In the genomic region with DNA sequence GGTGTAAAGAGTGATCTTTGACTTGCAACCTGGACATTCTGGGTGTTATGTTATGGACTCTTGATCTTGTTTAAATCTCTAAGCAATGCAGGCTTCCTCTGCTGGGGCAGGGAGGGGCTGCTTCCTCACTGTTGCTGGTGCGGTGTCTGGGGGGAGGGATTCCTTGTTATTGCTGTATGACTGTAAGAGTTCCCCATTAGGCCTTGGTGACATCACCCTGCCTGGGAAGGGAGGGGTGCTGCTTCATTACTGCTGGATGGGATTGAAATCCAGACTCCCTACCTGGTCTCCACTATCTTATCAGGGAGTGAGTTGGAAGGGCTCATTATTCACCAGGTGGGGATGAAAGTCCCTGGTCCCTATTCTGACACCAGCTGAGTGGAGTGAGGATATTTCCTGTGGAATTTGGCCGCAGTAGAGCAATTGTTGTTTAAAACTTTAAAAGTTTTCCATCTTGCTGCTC, we compare ENCODE assay signal across 10 cellular contexts. TPM values are rescaled to one million over a fixed set of nuclear protein-coding genes. Genes with fewer than 3 reads are reported as not detected.
DNase-seq lines count a peak whose midpoint lies in the region; ATAC-seq, FAIRE-seq and TF ChIP-seq lines count a peak whose summit lies in the region.
"Had no signal": no experiment of that assay in that cellular context is flagged by ENCODE, and none has a peak within 500 bp of the region (broad histone marks: within the 10 kb centered on the region; RNA-seq: fewer than 3 reads in every experiment).

No MANE protein-coding gene starts in this region.

- no peak overlapping the region for H3K9ac ChIP-seq in PC-3 (ENCODE audit: low read length)

- H3K4me3 ChIP-seq in left lung (no peak overlapping the region), vagina (no peak overlapping the region), PC-3 (ENCODE audit: low read length) (no peak overlapping the region)

- peaks cover 18% of the 10 kb centered on the region for H3K36me3 Mint-ChIP-seq in brain

- no peaks in the 10 kb centered on the region for H3K9me3 Mint-ChIP-seq in brain

- H3K27ac ChIP-seq in left lung (peak overlapping the region in 1 of 2 donors; percentile 75), vagina (no peak overlapping the region), PC-3 (ENCODE audit: low read length) (no peak overlapping the region)

- TF ChIP-seq CTCF in brain (conservative IDR thresholded peaks at IDR 0.05) = no peak
- TF ChIP-seq CTCF in left lung (IDR thresholded peaks at IDR 0.05) = no peak
- no peak for TF ChIP-seq CTCF in vagina (IDR thresholded peaks at IDR 0.05)
- TF ChIP-seq CTCF in PC-3 (conservative IDR thresholded peaks at IDR 0.05; ENCODE audit: low read depth, low read length) = no peak

- H3K9me3 ChIP-seq in left lung (no peaks in the 10 kb centered on the region), vagina (no peaks in the 10 kb centered on the region), PC-3 (ENCODE audit: low read length) (no peaks in the 10 kb centered on the region)

- FAIRE-seq in RCC 7860 (lab: Jason Lieb, UNC) = no peak

- intact Hi-C loops in left lung (cut with DNase I) = no loop called here
- intact Hi-C loops in vagina (cut with DNase I) = no loop called here
- intact Hi-C loops in PC-3 (cut with micrococcal nuclease) = no loop called here

- H3K27me3 ChIP-seq in left lung (no peaks in the 10 kb centered on the region), vagina (no peaks in the 10 kb centered on the region), PC-3 (ENCODE audit: low read length) (no peaks in the 10 kb centered on the region)

- peaks cover 95% of the 10 kb centered on the region for H3K79me2 ChIP-seq in PC-3 (ENCODE audit: low read length)

- POLR2A ChIA-PET in PC-3 (lab: Charles Lee; ENCODE audit: unreplicated experiment) = no interaction called here

- peaks cover 56% of the 10 kb centered on the region for H3K4me1 Mint-ChIP-seq in brain

- H2AFZ ChIP-seq in PC-3 (ENCODE audit: low read length) = no peak overlapping the region

- TF ChIP-seq POLR2A in vagina (IDR thresholded peaks at IDR 0.05) = no peak

- ATAC-seq in left lung (peak; percentile 74), PC-3 (no peak)

- H3K4me3 Mint-ChIP-seq in brain = peak overlapping the region in 1 of 5 experiments; percentile 32

- no peaks in the 10 kb centered on the region for H3F3A ChIP-seq in PC-3 (ENCODE audit: low read length, unreplicated experiment)

- BruUV-seq in PC-3 (replicated peaks; lab: Mats Ljungman, UMichigan) = no TSS peak

- no peaks in the 10 kb centered on the region for H3K27me3 Mint-ChIP-seq in brain

- no peaks in the 10 kb centered on the region for H4K20me1 ChIP-seq in PC-3 (ENCODE audit: low read length)

- CTCF ChIA-PET in PC-3 (lab: Charles Lee) = no interaction called here

- no peak overlapping the region for H3K4me2 ChIP-seq in PC-3 (ENCODE audit: low read length)

- H3K27ac Mint-ChIP-seq in brain = peak overlapping the region; percentile 3 to 89 (median 10)

- H3K36me3 ChIP-seq in left lung (peaks cover 0 to 5% of the 10 kb centered on the region in 2 donors), vagina (no peaks in the 10 kb centered on the region), PC-3 (ENCODE audit: low read depth, low read length) (peaks cover 6% of the 10 kb centered on the region)

- no peaks in the 10 kb centered on the region for H3K9me2 ChIP-seq in PC-3 (replicated peaks; ENCODE audit: low read length)

- DNase-seq in A172 (ENCODE audit: low spot score) (peak; percentile 64), M059J (ENCODE audit: low read depth) (peak; percentile 42), left lung (peak; percentile 70 to 75), vagina (ENCODE audit: extremely low spot score in 2 of 2) (no peak), PC-3 (no peak), RCC 7860 (ENCODE audit: low spot score) (no peak), DMS 273 treated with DMSO at 0.1 percent for 48 hours (lab: John Stamatoyannopoulos, UW) (no peak)
- DNase-seq: DND-41, NCI-H82 had no signal

- H3K4me1 ChIP-seq in left lung (peaks cover 6 to 78% of the 10 kb centered on the region in 2 donors), vagina (peaks cover 30% of the 10 kb centered on the region), PC-3 (ENCODE audit: insufficient read depth, low read length) (peaks cover 27% of the 10 kb centered on the region)

RNA-seq across cellular contexts. Expression of a gene that starts 8.8 kb away (rescaled TPM):
- 84.1 and 84.9 TPM in 2 replicates for total RNA-seq in A172 (2014; rRNA removed; shearing (Covaris generic))
- 45.9 and 56.0 TPM in 2 replicates for total RNA-seq in M059J (2014; rRNA removed; shearing (Covaris generic))
- 177 TPM for polyA plus RNA-seq in brain (ENCODE audit: insufficient read depth, low read depth, low replicate concordance)
- total RNA-seq in left lung (100 to 1,000 TPM; 159 to 184 TPM), vagina (80.0 TPM), PC-3 (2014; rRNA removed) (66.2 and 67.2 TPM in 2 replicates)

RNA-seq across cellular contexts. Expression of a gene that starts 33.1 kb away (rescaled TPM):
- 141 and 265 TPM in 2 replicates for total RNA-seq in A172 (2014; rRNA removed; shearing (Covaris generic))
- total RNA-seq in M059J (2014; rRNA removed; shearing (Covaris generic)) = 226 and 256 TPM in 2 replicates
- polyA plus RNA-seq in brain (ENCODE audit: insufficient read depth, low read depth, low replicate concordance) = 96.9 TPM
- total RNA-seq in left lung (10 to 100 TPM; 69.6 to 84.7 TPM), vagina (102 TPM), PC-3 (2014; rRNA removed) (70.6 and 80.0 TPM in 2 replicates)

RNA-seq across cellular contexts. Expression of a gene that starts 41.5 kb away (rescaled TPM):
- total RNA-seq in A172 (2014; rRNA removed; shearing (Covaris generic)) = 174 and 175 TPM in 2 replicates
- 63.2 and 68.6 TPM in 2 replicates for total RNA-seq in M059J (2014; rRNA removed; shearing (Covaris generic))
- 62.8 TPM for polyA plus RNA-seq in brain (ENCODE audit: insufficient read depth, low read depth, low replicate concordance)
- total RNA-seq in left lung (10 to 100 TPM; 43.1 to 58.0 TPM), vagina (60.2 TPM), PC-3 (2014; rRNA removed) (93.8 and 119 TPM in 2 replicates)

Comparison
In these comparisons a context has a peak if more than half of its experiments do, and no peak if none do; other contexts are left out.
1. DNase-seq: peak in A172 (single experiment), M059J (single experiment) and left lung (2 of 2); none in vagina (0 of 2), PC-3 (single experiment), RCC 7860 (single experiment) and DMS 273 treated with DMSO at 0.1 percent for 48 hours (single experiment).